8 cellular contexts compared by ENCODE assay signal in the genomic region with DNA sequence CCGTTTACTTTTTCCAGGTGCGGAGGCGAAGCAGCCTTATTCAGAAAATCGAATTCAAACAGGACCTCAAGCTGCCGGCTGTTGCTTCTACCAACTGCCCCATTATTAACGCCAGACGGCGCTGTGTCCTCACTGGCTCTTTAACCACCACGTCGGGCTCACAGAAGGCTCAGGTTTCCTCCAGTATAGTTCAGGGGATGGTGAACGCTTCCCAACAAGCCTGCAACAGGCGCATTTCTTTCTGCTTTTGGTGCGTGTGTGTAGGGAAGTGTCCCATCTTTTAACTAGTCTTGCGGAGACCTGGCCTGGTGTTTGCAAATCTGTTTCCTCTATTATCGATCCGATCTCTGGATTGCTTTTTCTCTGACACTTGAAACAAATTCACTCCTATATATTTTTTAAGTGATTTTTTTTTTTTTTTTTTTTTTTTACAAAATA. TPM values are rescaled to one million over a fixed set of nuclear protein-coding genes. Genes with fewer than 3 reads are reported as not detected.
A peak's percentile ranks its signal among the peaks of the same experiment; 100 is the strongest.
DNase-seq lines count a peak whose midpoint lies in the region; ATAC-seq and TF ChIP-seq lines count a peak whose summit lies in the region.

No MANE protein-coding gene starts in this region.

- ATAC-seq in HG03196 (IDR thresholded peaks at IDR 0.05; ENCODE audit: unreplicated experiment) (peak; percentile 69), left colon (peak; percentile 64), GM21576 (IDR thresholded peaks at IDR 0.05; ENCODE audit: unreplicated experiment) (no peak)

- H3K4me3 ChIP-seq in GM12875 (ENCODE audit: low read depth, low read length): no peak overlapping the region

- peak; percentile 92 for DNase-seq in NCI-H460 (ENCODE audit: extremely low read depth, low read depth)
- peak; percentile 53 for DNase-seq in activated CD4-positive, CD25-positive, alpha-beta regulatory T cell treated with anti-CD3 and anti-CD28 coated beads, Interleukin-2, amount 50 U/mL, for 72 hours
- peak; percentile 94 for DNase-seq in cerebellar cortex (ENCODE audit: low spot score)
- peak; percentile 80 to 88 for DNase-seq in left colon
- DNase-seq in stimulated activated CD4-positive, alpha-beta T cell treated with anti-CD3 and anti-CD28 coated beads, Interleukin-2, amount 100 ng/mL, for 48 hours: peak; percentile 54 to 59

- intact Hi-C loops in left colon (cut with DNase I, micrococcal nuclease): loop anchor here in 1 of 2 donors (5.0 kb wide), 1 partner anchor 60 kb away; no protein-coding TSS in a partner anchor

- TF ChIP-seq CTCF in GM12875 (IDR thresholded peaks at IDR 0.05; ENCODE audit: borderline replicate concordance, insufficient read depth, low read depth, low read length): peak; percentile 93

RNA-seq across cellular contexts. Expression of a gene that starts 0.8 kb away (rescaled TPM):
- not detected in 2 replicates for total RNA-seq in NCI-H460 (2014; rRNA removed; shearing (Covaris generic))
- polyA plus RNA-seq in NCI-H460 (2014; cell fraction: nucleus; rRNA removed): not detected in 2 replicates
- 1 to 10 TPM; 1.4 to 3.9 TPM for total RNA-seq in left colon
